In genomic region chr15:70698991-70699390, GRCh38 we compare ENCODE assay signal across 19 cellular contexts.
DNase-seq lines count a peak whose midpoint lies in the region; ATAC-seq and TF ChIP-seq lines count a peak whose summit lies in the region.
"Had no signal": no experiment of that assay in that cellular context is flagged by ENCODE, and none has a peak within 500 bp of the region (broad histone marks: within the 10 kb centered on the region; RNA-seq: fewer than 3 reads in every experiment).

No MANE protein-coding gene starts in this region.

- no peaks in the 10 kb centered on the region for H3K9me3 ChIP-seq in endodermal cell (ENCODE audit: control insufficient read depth, low read length)
- no peaks in the 10 kb centered on the region for H3K9me3 ChIP-seq in trophoblast cell (ENCODE audit: insufficient read depth, low read depth, low read length)
- H3K9me3 ChIP-seq: colonic mucosa, right lobe of liver had no signal

- no peaks in the 10 kb centered on the region for H3K79me2 ChIP-seq in trophoblast cell (ENCODE audit: control insufficient read depth, insufficient read depth, low read length, poor library complexity)

- H4K12ac ChIP-seq in trophoblast cell (ENCODE audit: low read depth, low read length), result no peak overlapping the region

- H3K27ac Mint-ChIP-seq in endodermal cell (no peak overlapping the region), nephron (peak overlapping the region; percentile 43 to 84 (median 62)), type B pancreatic cell (peak overlapping the region; percentile 45)
- H3K27ac Mint-ChIP-seq: CD4-positive, CD25-positive, alpha-beta regulatory T cell had no signal

- H3K4me1 ChIP-seq in endodermal cell (ENCODE audit: control insufficient read depth, insufficient read depth, low read length), result peaks cover 38% of the 10 kb centered on the region
- peaks cover 0 to 3% of the 10 kb centered on the region in 2 experiments for H3K4me1 ChIP-seq in trophoblast cell (ENCODE audit: control insufficient read depth in 1 of 2, insufficient read depth in 2 of 2, low read length in 2 of 2)
- H3K4me1 ChIP-seq: colonic mucosa had no signal

- no peak overlapping the region for H2AFZ ChIP-seq in trophoblast cell (ENCODE audit: insufficient read depth, low read length, poor library complexity)

- WGBS in endodermal cell (ENCODE audit: insufficient coverage in 1 of 2, insufficient read length in 1 of 2), 2 experiments, result 82% methylated on average over 1 of the region's 1 CpG; no CpG with 5 or more reads in 1 of the 2 experiments
- no CpG with 5 or more reads among the region's 1 CpG for WGBS in trophoblast cell (ENCODE audit: extremely low coverage, insufficient coverage, insufficient read length)

- no peak overlapping the region for H4K8ac ChIP-seq in trophoblast cell (ENCODE audit: low read depth, low read length)

- H3K36me3 ChIP-seq in endodermal cell (ENCODE audit: control insufficient read depth, insufficient read depth, low read length) (peaks cover 20% of the 10 kb centered on the region), trophoblast cell (ENCODE audit: control insufficient read depth in 1 of 2, insufficient read depth in 2 of 2, low read length in 2 of 2) (peaks cover 0 to 2% of the 10 kb centered on the region in 2 experiments)
- H3K36me3 ChIP-seq: colonic mucosa had no signal

- H3K4me1 Mint-ChIP-seq in endodermal cell, result peaks cover 62% of the 10 kb centered on the region
- H3K4me1 Mint-ChIP-seq in nephron, result peaks cover 63% of the 10 kb centered on the region
- peaks cover 44% of the 10 kb centered on the region for H3K4me1 Mint-ChIP-seq in type B pancreatic cell (ENCODE audit: unreplicated experiment)

- no peak overlapping the region for H3K18ac ChIP-seq in trophoblast cell (ENCODE audit: low read length)

- no peak overlapping the region for H3K4ac ChIP-seq in trophoblast cell (ENCODE audit: low read depth, low read length)

- H3K27me3 Mint-ChIP-seq in endodermal cell (ENCODE audit: insufficient read depth) (no peaks in the 10 kb centered on the region), nephron (ENCODE audit: low read depth) (no peaks in the 10 kb centered on the region), type B pancreatic cell (no peaks in the 10 kb centered on the region)

- no peaks in the 10 kb centered on the region for H3K9me3 Mint-ChIP-seq in endodermal cell
- no peaks in the 10 kb centered on the region for H3K9me3 Mint-ChIP-seq in nephron
- H3K9me3 Mint-ChIP-seq in type B pancreatic cell, result no peaks in the 10 kb centered on the region
- H3K9me3 Mint-ChIP-seq: CD4-positive, CD25-positive, alpha-beta regulatory T cell; nephron progenitor cell had no signal

- H3K9ac ChIP-seq in endodermal cell (ENCODE audit: extremely low read depth, low read length, poor library complexity, severe bottlenecking) (no peak overlapping the region), trophoblast cell (ENCODE audit: low read length) (no peak overlapping the region)

- H3K4me3 ChIP-seq in endodermal cell (ENCODE audit: low read length) (peak overlapping the region; percentile 19), trophoblast cell (ENCODE audit: low read depth, low read length) (no peak overlapping the region)
- H3K4me3 ChIP-seq: colonic mucosa, K562, right lobe of liver had no signal

- DNase-seq in NCI-H226 (peak; percentile 55), endodermal cell (no peak), type B pancreatic cell (ENCODE audit: extremely low spot score, unreplicated experiment) (no peak), trophoblast cell (no peak), HCEC 1CT (no peak)
- DNase-seq: activated CD4-positive, alpha-beta T cell treated with anti-CD3 and anti-CD28 coated beads, Interleukin-2, amount 50 U/mL, for 1 hour; activated T-cell treated with anti-CD3 and anti-CD28 coated beads, Interleukin-2, amount 50 U/mL, for 1 hour; CD4-positive, CD25-positive, alpha-beta regulatory T cell; colonic mucosa; erythroblast; hippocampal formation; NCI-H1105; nephron progenitor cell; right lobe of liver; SIG-M5 had no signal

- no peak overlapping the region for H3K14ac ChIP-seq in trophoblast cell (ENCODE audit: low read length)

- no peak overlapping the region for H3K4me2 ChIP-seq in trophoblast cell (ENCODE audit: low read length)

- H2BK120ac ChIP-seq in trophoblast cell (ENCODE audit: insufficient read depth, low read length, poor library complexity), result no peak overlapping the region

- no peak for ATAC-seq in HG03097 (IDR thresholded peaks at IDR 0.05; ENCODE audit: low FRiP score, unreplicated experiment)
- ATAC-seq: K562, left lobe of liver, right lobe of liver had no signal

- no peak overlapping the region for H2BK5ac ChIP-seq in trophoblast cell (ENCODE audit: low read depth, low read length, poor library complexity)

- peaks cover 4% of the 10 kb centered on the region for H3K79me1 ChIP-seq in trophoblast cell (ENCODE audit: low read length)

- H3K4me3 Mint-ChIP-seq in endodermal cell (no peak overlapping the region), nephron (peak overlapping the region in 1 of 3 experiments; percentile 51), type B pancreatic cell (no peak overlapping the region)
- H3K4me3 Mint-ChIP-seq: CD4-positive, CD25-positive, alpha-beta regulatory T cell; nephron progenitor cell had no signal

- H2AK5ac ChIP-seq in trophoblast cell (ENCODE audit: low read length), result no peak overlapping the region

- TF ChIP-seq CTCF in endodermal cell (conservative IDR thresholded peaks at IDR 0.05) (no peak), nephron (IDR thresholded peaks at IDR 0.05; ENCODE audit: unreplicated experiment in 3 of 3) (no peak), type B pancreatic cell (conservative IDR thresholded peaks at IDR 0.05) (no peak)

- H3K27ac ChIP-seq in endodermal cell (ENCODE audit: low read depth, low read length), result no peak overlapping the region
- H3K27ac ChIP-seq in trophoblast cell (ENCODE audit: low read depth, low read length), result no peak overlapping the region
- H3K27ac ChIP-seq: colonic mucosa had no signal

- no peak overlapping the region for H2BK12ac ChIP-seq in trophoblast cell (ENCODE audit: low read length)

- no peaks in the 10 kb centered on the region for H3K36me3 Mint-ChIP-seq in endodermal cell (ENCODE audit: low read depth)
- H3K36me3 Mint-ChIP-seq in nephron (ENCODE audit: low read depth), result no peaks in the 10 kb centered on the region
- no peaks in the 10 kb centered on the region for H3K36me3 Mint-ChIP-seq in type B pancreatic cell
- H3K36me3 Mint-ChIP-seq: CD4-positive, CD25-positive, alpha-beta regulatory T cell had no signal

- no peaks in the 10 kb centered on the region for H3K27me3 ChIP-seq in endodermal cell (ENCODE audit: control insufficient read depth, insufficient read depth, low read length, poor library complexity, severe bottlenecking)
- H3K27me3 ChIP-seq in trophoblast cell (ENCODE audit: insufficient read depth, low read length), result no peaks in the 10 kb centered on the region
- H3K27me3 ChIP-seq: colonic mucosa, right lobe of liver had no signal

- no peak overlapping the region for H4K91ac ChIP-seq in trophoblast cell (ENCODE audit: low read depth, low read length)

- H3K23ac ChIP-seq in trophoblast cell (ENCODE audit: low read length), result no peak overlapping the region
